ENCODE assay signal across 20 cellular contexts in genomic region chr3:169640467-169641148, GRCh38. TPM values are rescaled to one million over a fixed set of nuclear protein-coding genes. Genes with fewer than 3 reads are reported as not detected.
DNase-seq lines count a peak whose midpoint lies in the region; ATAC-seq, FAIRE-seq and TF ChIP-seq lines count a peak whose summit lies in the region.
"Had no signal": no experiment of that assay in that cellular context is flagged by ENCODE, and none has a peak within 500 bp of the region (broad histone marks: within the 10 kb centered on the region; RNA-seq: fewer than 3 reads in every experiment).

No MANE protein-coding gene starts in this region.

- H3K27me3 Mint-ChIP-seq in progenitor cell of endocrine pancreas, result no peaks in the 10 kb centered on the region
- peaks cover 18% of the 10 kb centered on the region for H3K27me3 Mint-ChIP-seq in T-helper 2 cell treated with Interferon-gamma antibody and Interleukin-4, amounts not matched to agents 5 μg/mL and 100 μg/mL, for 36 hours (ENCODE audit: low read depth)

- DNase-seq in K562 (ENCODE audit: extremely low read depth in 1 of 4, low spot score in 3 of 4) (no peak), left kidney (ENCODE audit: low read depth, low spot score) (peak; percentile 10), progenitor cell of endocrine pancreas (ENCODE audit: low spot score, unreplicated experiment) (no peak), NCI-H748 (lab: John Stamatoyannopoulos, UW; ENCODE audit: unreplicated experiment) (no peak), GM13977 (ENCODE audit: low spot score) (no peak)
- DNase-seq in T-helper 2 cell treated with Interferon-gamma antibody and Interleukin-4, amounts not matched to agents 5 μg/mL and 100 μg/mL, for 36 hours (ENCODE audit: low spot score), result no peak
- DNase-seq: CD8-positive, alpha-beta T cell; COR-L47; DMS153; DMS79 treated with DMSO at 0.1 percent for 48 hours; EL; GM23248 had no signal

- ATAC-seq in K562, result no peak
- no peak for ATAC-seq in HG03280 (IDR thresholded peaks at IDR 0.05; ENCODE audit: unreplicated experiment)
- ATAC-seq: A549; CD8-positive, alpha-beta T cell had no signal

- H3K4me3 ChIP-seq in K562, result no peak overlapping the region
- H3K4me3 ChIP-seq: A549, GM23248 had no signal

- BruUV-seq in K562 (replicated peaks; lab: Mats Ljungman, UMichigan), result no TSS peak

- no peak overlapping the region for H3K9ac ChIP-seq in K562 (ENCODE audit: insufficient read depth in 1 of 2, low read depth in 2 of 2, low read length in 2 of 2)
- H3K9ac ChIP-seq: GM23248 had no signal

- no peaks in the 10 kb centered on the region for H3K4me1 ChIP-seq in K562 (replicated peaks in 1 of 2; ENCODE audit: control insufficient read depth in 2 of 2, insufficient read depth in 2 of 2, low read length in 2 of 2)
- H3K4me1 ChIP-seq: A549 had no signal

- no peak overlapping the region for H3K4me3 Mint-ChIP-seq in progenitor cell of endocrine pancreas (ENCODE audit: low read depth)
- no peak overlapping the region for H3K4me3 Mint-ChIP-seq in T-helper 2 cell treated with Interferon-gamma antibody and Interleukin-4, amounts not matched to agents 5 μg/mL and 100 μg/mL, for 36 hours
- H3K4me3 Mint-ChIP-seq: CD14-positive monocyte; CD8-positive, alpha-beta T cell had no signal

- peaks cover 0 to 5% of the 10 kb centered on the region in 2 experiments; a peak in 1 of 5 replicates for H3K27me3 ChIP-seq in K562 (ENCODE audit: control insufficient read depth in 2 of 2, insufficient read depth in 2 of 2, low read length in 2 of 2)

- 2% methylated on average over 4 of the region's 4 CpGs for WGBS in K562 (ENCODE audit: insufficient coverage, low coverage, missing lambda C conversion rate)

- no peaks in the 10 kb centered on the region for H3K9me1 ChIP-seq in K562 (ENCODE audit: control insufficient read depth, insufficient read depth, low read length)

- no peak for TF ChIP-seq POLR2A in K562 (conservative IDR thresholded peaks at IDR 0.05)

- in situ Hi-C loops in K562 (cut with MboI), result no loop called here
- in situ Hi-C loops in GM13977 (cut with MboI; ENCODE audit: low pct_unique_long_range_greater_than_20kb, low sequenced_read_pairs, unreplicated experiment), result no loop called here

- H3K9me3 ChIP-seq in K562 (replicated peaks; ENCODE audit: control insufficient read depth, insufficient read depth, low read depth, low read length), result no peaks in the 10 kb centered on the region
- H3K9me3 ChIP-seq: A549 had no signal

- TF ChIP-seq RAD21 in K562 (CRISPR knock-in tag; conservative IDR thresholded peaks at IDR 0.05 in 1 of 2, IDR thresholded peaks at IDR 0.05 in 1 of 2), result no peak

- CTCF ChIA-PET in K562 (lab: Yijun Ruan, JAX; ENCODE audit: low intra/inter-chr PET ratio), result no interaction called here

- no peak for FAIRE-seq in K562 (lab: Jason Lieb, UNC)
- FAIRE-seq: A549, D721Med, G401.6, GM12892, H54, HTR-8/SVneo had no signal

- H3K4me1 Mint-ChIP-seq in progenitor cell of endocrine pancreas (ENCODE audit: low read depth), result peaks cover 45% of the 10 kb centered on the region
- H3K4me1 Mint-ChIP-seq in T-helper 2 cell treated with Interferon-gamma antibody and Interleukin-4, amounts not matched to agents 5 μg/mL and 100 μg/mL, for 36 hours (ENCODE audit: low read depth), result no peaks in the 10 kb centered on the region
- H3K4me1 Mint-ChIP-seq: CD14-positive monocyte had no signal

- H3K36me3 Mint-ChIP-seq in progenitor cell of endocrine pancreas (ENCODE audit: insufficient read depth), result peaks cover 17% of the 10 kb centered on the region
- H3K36me3 Mint-ChIP-seq in T-helper 2 cell treated with Interferon-gamma antibody and Interleukin-4, amounts not matched to agents 5 μg/mL and 100 μg/mL, for 36 hours (ENCODE audit: low read depth), result no peaks in the 10 kb centered on the region
- H3K36me3 Mint-ChIP-seq: CD14-positive monocyte; CD8-positive, alpha-beta T cell had no signal

- H3K27ac ChIP-seq in K562 (ENCODE audit: extremely low read depth, low read depth, low read length), result no peak overlapping the region
- H3K27ac ChIP-seq: A549, GM23248 had no signal

- H2AFZ ChIP-seq in K562 (ENCODE audit: low read depth, low read length), result no peak overlapping the region
- H2AFZ ChIP-seq: GM23248 had no signal

- no peaks in the 10 kb centered on the region for H3K9me3 Mint-ChIP-seq in progenitor cell of endocrine pancreas (ENCODE audit: low read depth)
- H3K9me3 Mint-ChIP-seq in T-helper 2 cell treated with Interferon-gamma antibody and Interleukin-4, amounts not matched to agents 5 μg/mL and 100 μg/mL, for 36 hours, result no peaks in the 10 kb centered on the region
- H3K9me3 Mint-ChIP-seq: CD8-positive, alpha-beta T cell had no signal

- intact Hi-C loops in K562 (cut with micrococcal nuclease), result no loop called here

- no peak for TF ChIP-seq EP300 in K562 (IDR thresholded peaks at IDR 0.05; ENCODE audit: low read length)

- no peaks in the 10 kb centered on the region for H3K79me2 ChIP-seq in K562 (ENCODE audit: control insufficient read depth, insufficient read depth, low read length)

- TF ChIP-seq CTCF in K562 (IDR thresholded peaks at IDR 0.05 in 2 of 3, conservative IDR thresholded peaks at IDR 0.05 in 1 of 3; ENCODE audit: insufficient read depth in 2 of 3, low read depth in 1 of 3, low read length in 3 of 3) (no peak), progenitor cell of endocrine pancreas (IDR thresholded peaks at IDR 0.05; ENCODE audit: unreplicated experiment) (no peak), GM13977 (IDR thresholded peaks at IDR 0.05; ENCODE audit: extremely low read depth, insufficient read depth, missing control alignments) (no peak)

- no peaks in the 10 kb centered on the region for H4K20me1 ChIP-seq in K562 (replicated peaks; ENCODE audit: control insufficient read depth, insufficient read depth, low read length)

- peak overlapping the region; percentile 13 for H3K27ac Mint-ChIP-seq in progenitor cell of endocrine pancreas
- no peak overlapping the region for H3K27ac Mint-ChIP-seq in T-helper 2 cell treated with Interferon-gamma antibody and Interleukin-4, amounts not matched to agents 5 μg/mL and 100 μg/mL, for 36 hours
- H3K27ac Mint-ChIP-seq: CD14-positive monocyte; CD8-positive, alpha-beta T cell had no signal

- H3K36me3 ChIP-seq in K562 (ENCODE audit: control insufficient read depth, insufficient read depth, low read length), result no peaks in the 10 kb centered on the region

- no peak overlapping the region for H3K4me2 ChIP-seq in K562 (ENCODE audit: insufficient read depth, low read length)
- H3K4me2 ChIP-seq: A549 had no signal

- POLR2A ChIA-PET in K562 (lab: Yijun Ruan, JAX), result no interaction called here

TF ChIP-seq in K562, 482 proteins besides CTCF, POLR2A, EP300 and RAD21:
- TF ChIP-seq ATF7 (IDR thresholded peaks at IDR 0.05), result peak; percentile 21; the same call in 1 of the 2 replicates
- TF ChIP-seq MED1 (CRISPR knock-in tag; IDR thresholded peaks at IDR 0.05; ENCODE audit: borderline replicate concordance), result no peak
- TF ChIP-seq CSDE1 (IDR thresholded peaks at IDR 0.05), result no peak
- no peak for TF ChIP-seq ATF1 (CRISPR knock-in tag; IDR thresholded peaks at IDR 0.05)
- TF ChIP-seq ATF1 (tag; IDR thresholded peaks at IDR 0.05), result peak; percentile 49; the same call in 1 of the 2 replicates
- peak; percentile 53 for TF ChIP-seq ATF3 (IDR thresholded peaks at IDR 0.05)
- no peak for TF ChIP-seq ATF3 (CRISPR knock-in tag; conservative IDR thresholded peaks at IDR 0.05)
TF ChIP-seq in K562: peak in this region for 3.

RNA-seq across cellular contexts. Expression of gene MECOM, which starts 22.9 kb away (rescaled TPM):
- 25.4 and 36.9 TPM in 2 replicates for total RNA-seq in K562 (2011; cell fraction: chromatin; rRNA removed; ENCODE audit: low replicate concordance)
- 13.7 and 20.8 TPM in 2 replicates for total RNA-seq in K562 (2011; cell fraction: nucleolus; rRNA removed)
- 19.9 and 26.0 TPM in 2 replicates for total RNA-seq in K562 (2011; cell fraction: nucleoplasm; rRNA removed)
- total RNA-seq in K562 (2014; rRNA removed) (20.1 and 22.9 TPM in 2 replicates), K562 (2014; rRNA removed; fragmentation: Illumina TruSeq; extraction: Trizol) (28.6 and 32.5 TPM in 2 replicates), K562 (2015; rRNA removed; fragmentation: Illumina TruSeq; extraction: Trizol) (28.4 and 31.7 TPM in 2 replicates), K562 (2021) (21.5 and 29.5 TPM in 2 replicates), progenitor cell of endocrine pancreas (186 and 195 TPM in 2 replicates)
- polyA plus RNA-seq in K562 (2011; rRNA removed) (12.1 and 14.6 TPM in 2 replicates), K562 (2014; fragmentation: Illumina TruSeq; extraction: Trizol) (20.0 and 24.7 TPM in 2 replicates), K562 (2014; fragmentation: Nextera tagmentation; extraction: Ambion mirVana) (10 to 100 TPM; 11.0 to 14.4 TPM), K562 (2014; rRNA removed) (12.5 and 14.6 TPM in 2 replicates)
- polyA plus RNA-seq in K562 (2011; cell fraction: cytosol; rRNA removed), result 5.8 and 6.0 TPM in 2 replicates
- 14.5 and 17.0 TPM in 2 replicates for polyA plus RNA-seq in K562 (2011; cell fraction: nucleus; rRNA removed)
- 9.3 and 9.7 TPM in 2 replicates for polyA plus RNA-seq in K562 (2012)
- polyA minus RNA-seq in K562 (2011; rRNA and poly(A)+ RNA removed), result 38.2 and 39.0 TPM in 2 replicates
- 8.6 and 12.6 TPM in 2 replicates for polyA minus RNA-seq in K562 (2011; cell fraction: cytosol; rRNA and poly(A)+ RNA removed)
- polyA minus RNA-seq in K562 (2011; cell fraction: nucleus; rRNA and poly(A)+ RNA removed), result 42.5 and 80.5 TPM in 2 replicates
- total RNA-seq: CD8-positive, alpha-beta T cell had no signal
- polyA plus RNA-seq: CD14-positive monocyte had no signal
